ENCODE assay signal across 8 cellular contexts in genomic region chr19:1026189-1027019, GRCh38. TPM values are rescaled to one million over a fixed set of nuclear protein-coding genes. Genes with fewer than 3 reads are reported as not detected.
DNase-seq lines count a peak whose midpoint lies in the region; ATAC-seq and TF ChIP-seq lines count a peak whose summit lies in the region.

Gene CNN2 (plus strand): TSS chr19:1026608. CDS start chr19:1026662, 54 bp downstream.

- peak within 1 kb of the TSS; percentile 95 for H2AFZ ChIP-seq in SK-N-SH (ENCODE audit: low read depth)

- H3K9me2 ChIP-seq in SK-N-SH = no peaks in the 10 kb centered on the region

- peak within 1 kb of the TSS; percentile 92 for H3K27ac Mint-ChIP-seq in activated naive CD8-positive, alpha-beta T cell treated with anti-CD3 and anti-CD28 coated beads, Interleukin-2, amount 10 ng/mL, durations not matched to agents 7 days and 5 days

- H3K36me3 Mint-ChIP-seq in activated naive CD8-positive, alpha-beta T cell treated with anti-CD3 and anti-CD28 coated beads, Interleukin-2, amount 10 ng/mL, durations not matched to agents 7 days and 5 days = peaks cover 13% of the 10 kb centered on the region

- peak within 1 kb of the TSS; percentile 99 for H3K4me2 ChIP-seq in SK-N-SH

- no peaks in the 10 kb centered on the region for H3K27me3 ChIP-seq in SK-N-SH (ENCODE audit: insufficient read depth)

- POLR2A ChIA-PET in SK-N-SH (lab: Yijun Ruan, JAX) = interaction anchor here (0.5 to 1.2 kb wide), 2 partner anchors 18 to 215 kb away, joined by 3 to 4 read pairs; partner anchors contain the start of gene ATP5F1D
- POLR2A ChIA-PET in activated naive CD8-positive, alpha-beta T cell treated with anti-CD3 and anti-CD28 coated beads, Interleukin-2, amount 10 ng/mL, durations not matched to agents 7 days and 5 days (lab: Charles Lee) = interaction anchor here (0.5 to 7.0 kb wide), 10 partner anchors 12 to 243 kb away, joined by 3 to 130 read pairs (median 6); partner anchors contain the start of genes ABCA7, ARHGAP45, CIRBP and POLR2E

- H3K79me2 ChIP-seq in SK-N-SH (ENCODE audit: insufficient read depth) = peaks cover 46% of the 10 kb centered on the region

- ATAC-seq in HG03439 (IDR thresholded peaks at IDR 0.05; ENCODE audit: unreplicated experiment) (peak; percentile 48), Right ventricle myocardium superior (ENCODE audit: poor library complexity) (peak; percentile 81), GM18870 (IDR thresholded peaks at IDR 0.05; ENCODE audit: unreplicated experiment) (no peak)
- ATAC-seq in activated naive CD8-positive, alpha-beta T cell treated with anti-CD3 and anti-CD28 coated beads, Interleukin-2, amount 10 ng/mL, durations not matched to agents 7 days and 5 days (ENCODE audit: low read depth) = peak; percentile 59

- H3K27me3 Mint-ChIP-seq in activated naive CD8-positive, alpha-beta T cell treated with anti-CD3 and anti-CD28 coated beads, Interleukin-2, amount 10 ng/mL, durations not matched to agents 7 days and 5 days = no peaks in the 10 kb centered on the region

- peaks cover 0 to 14% of the 10 kb centered on the region in 2 experiments; a peak in 1 of 4 replicates for H3K4me1 ChIP-seq in SK-N-SH (ENCODE audit: control insufficient read depth in 1 of 2, insufficient read depth in 2 of 2, low read depth in 1 of 2, low read length in 1 of 2)

- peaks cover 40% of the 10 kb centered on the region for H3F3A ChIP-seq in SK-N-SH (replicated peaks; ENCODE audit: insufficient read depth)

- TF ChIP-seq RAD21 in SK-N-SH (IDR thresholded peaks at IDR 0.05; ENCODE audit: low read length) = no peak

- H4K20me1 ChIP-seq in SK-N-SH (ENCODE audit: insufficient read depth) = peaks cover 23% of the 10 kb centered on the region

- peak within 1 kb of the TSS; percentile 96 for H3K4me3 Mint-ChIP-seq in activated naive CD8-positive, alpha-beta T cell treated with anti-CD3 and anti-CD28 coated beads, Interleukin-2, amount 10 ng/mL, durations not matched to agents 7 days and 5 days

- CTCF ChIA-PET in SK-N-SH (lab: Yijun Ruan, JAX) = interaction anchor here (0.9 to 2.7 kb wide), 5 partner anchors 55 to 218 kb away, joined by 3 to 11 read pairs (median 5); no protein-coding TSS in a partner anchor

- H3K36me3 ChIP-seq in SK-N-SH (replicated peaks in 1 of 2; ENCODE audit: control insufficient read depth in 1 of 2, insufficient read depth in 2 of 2, low read length in 1 of 2) = peaks cover 7 to 8% of the 10 kb centered on the region in 2 experiments

- H3K9me3 ChIP-seq in SK-N-SH = no peaks in the 10 kb centered on the region

- TF ChIP-seq EP300 in SK-N-SH (IDR thresholded peaks at IDR 0.05; ENCODE audit: borderline replicate concordance in 1 of 2, low read depth in 1 of 2, low read length in 1 of 2) = no peak

- 0% methylated on average over 3 of the region's 72 CpGs for WGBS in SK-N-SH (ENCODE audit: low lambda C conversion rate)

- intact Hi-C loops in Right ventricle myocardium superior (cut with DNase I) = loop anchor here (10.0 kb wide), 1 partner anchor 208 kb away; the partner anchor contains the start of gene CBARP
- intact Hi-C loops in posterior vena cava (cut with DNase I) = no loop called here

- H3K9ac ChIP-seq in SK-N-SH = peak within 1 kb of the TSS; percentile 86

- DNase-seq in NCI-H2171 treated with DMSO at 0.1 percent for 48 hours (lab: John Stamatoyannopoulos, UW) (peak; percentile 33), NCI-H2171 (lab: John Stamatoyannopoulos, UW) (no peak), SK-N-SH (peak; percentile 87), Right ventricle myocardium superior (peak; percentile 91), posterior vena cava (ENCODE audit: low spot score) (peak; percentile 94)
- peak; percentile 84 for DNase-seq in activated naive CD8-positive, alpha-beta T cell treated with anti-CD3 and anti-CD28 coated beads, Interleukin-2, amount 10 ng/mL, durations not matched to agents 7 days and 5 days

- H3K4me3 ChIP-seq in SK-N-SH (ENCODE audit: low read depth in 2 of 2, low read length in 1 of 2) = peak within 1 kb of the TSS; percentile 76 to 97

- H3K27ac ChIP-seq in SK-N-SH (ENCODE audit: low read depth in 2 of 2, low read length in 1 of 2) = peak within 1 kb of the TSS; percentile 81 to 84

- no peak for TF ChIP-seq CTCF in SK-N-SH (IDR thresholded peaks at IDR 0.05)

- peaks cover 18% of the 10 kb centered on the region for H3K4me1 Mint-ChIP-seq in activated naive CD8-positive, alpha-beta T cell treated with anti-CD3 and anti-CD28 coated beads, Interleukin-2, amount 10 ng/mL, durations not matched to agents 7 days and 5 days

- no peaks in the 10 kb centered on the region for H3K9me3 Mint-ChIP-seq in activated naive CD8-positive, alpha-beta T cell treated with anti-CD3 and anti-CD28 coated beads, Interleukin-2, amount 10 ng/mL, durations not matched to agents 7 days and 5 days

TF ChIP-seq in SK-N-SH, 30 proteins besides CTCF, POLR2A, EP300 and RAD21:
- TF ChIP-seq YY1 (IDR thresholded peaks at IDR 0.05; ENCODE audit: low read depth) (no peak), CHD2 (IDR thresholded peaks at IDR 0.05; ENCODE audit: low read length, partially characterized antibody) (no peak), TAF1 (IDR thresholded peaks at IDR 0.05; ENCODE audit: borderline replicate concordance, low read depth, low read length) (peak; percentile 46; the same call in 1 of the 2 replicates), USF2 (IDR thresholded peaks at IDR 0.05; ENCODE audit: borderline replicate concordance, low read depth, low read length) (no peak), ELF1 (IDR thresholded peaks at IDR 0.05) (0 out of 2 replicates have a peak, but pooled peaks have one; percentile 21), JUND (IDR thresholded peaks at IDR 0.05) (no peak), POLR2AphosphoS5 (IDR thresholded peaks at IDR 0.05; ENCODE audit: low read depth, low read length) (peak; percentile 73), SIN3A (IDR thresholded peaks at IDR 0.05; ENCODE audit: borderline replicate concordance, low read depth, low read length) (no peak), TEAD4 (IDR thresholded peaks at IDR 0.05; ENCODE audit: borderline replicate concordance, insufficient read depth) (peak; percentile 65; the same call in 1 of the 2 replicates), ZBTB33 (IDR thresholded peaks at IDR 0.05; ENCODE audit: borderline replicate concordance, low read depth) (no peak), SMC3 (IDR thresholded peaks at IDR 0.05; ENCODE audit: low read depth, low read length) (0 out of 2 replicates have a peak, but pooled peaks have one; percentile 7), GABPA (IDR thresholded peaks at IDR 0.05; ENCODE audit: low read depth) (no peak), MAX (IDR thresholded peaks at IDR 0.05; ENCODE audit: low read depth) (peak; percentile 13; the same call in 1 of the 2 replicates)
TF ChIP-seq in SK-N-SH: peak in this region for 6.

RNA-seq across cellular contexts. Expression of gene CNN2, which starts in this region (rescaled TPM):
- polyA plus RNA-seq in SK-N-SH (2012; rRNA removed) = 152 and 279 TPM in 2 replicates
- polyA plus RNA-seq in SK-N-SH (2012; cell fraction: cytosol; rRNA removed) = 125 and 167 TPM in 2 replicates
- polyA plus RNA-seq in SK-N-SH (2012; cell fraction: nucleus; rRNA removed) = 199 and 204 TPM in 2 replicates
- total RNA-seq in activated naive CD8-positive, alpha-beta T cell treated with anti-CD3 and anti-CD28 coated beads, Interleukin-2, amount 10 ng/mL, durations not matched to agents 7 days and 5 days = 100 to 1,000 TPM; 340 to 353 TPM
- total RNA-seq in Right ventricle myocardium superior = 69.8 TPM
- total RNA-seq in posterior vena cava = 100 to 1,000 TPM in 1 of 2 donors, 10 to 100 TPM in 1; 94.7 to 136 TPM
